Comparison of ENCODE assay signal across 23 cellular contexts in genomic region chr16:80720759-80721470, GRCh38.
DNase-seq lines count a peak whose midpoint lies in the region; ATAC-seq, FAIRE-seq and TF ChIP-seq lines count a peak whose summit lies in the region.
"Had no signal": no experiment of that assay in that cellular context is flagged by ENCODE, and none has a peak within 500 bp of the region (broad histone marks: within the 10 kb centered on the region; RNA-seq: fewer than 3 reads in every experiment).

No MANE protein-coding gene starts in this region.

- BruUV-seq in GM12878 (replicated peaks; lab: Mats Ljungman, UMichigan), result no TSS peak

- in situ Hi-C loops in GM12878 (cut with MboI), result no loop called here

- TF ChIP-seq POLR2A in GM12878 (IDR thresholded peaks at IDR 0.05; ENCODE audit: low read depth, low read length) (no peak), uterus (IDR thresholded peaks at IDR 0.05) (no peak)

- H3K9ac ChIP-seq in GM12878 (ENCODE audit: control insufficient read depth, insufficient read depth, low read length) (no peak overlapping the region), kidney (ENCODE audit: low read length in 2 of 2) (no peak overlapping the region)
- H3K9ac ChIP-seq: parathyroid adenoma had no signal

- no peak overlapping the region for H2AFZ ChIP-seq in GM12878 (ENCODE audit: control insufficient read depth, low read depth, low read length)
- H2AFZ ChIP-seq: parathyroid adenoma had no signal

- H3K36me3 ChIP-seq in GM12878 (ENCODE audit: control insufficient read depth in 2 of 2, insufficient read depth in 2 of 2, low read length in 1 of 2) (no peaks in the 10 kb centered on the region), kidney (ENCODE audit: control insufficient read depth in 1 of 2, insufficient read depth in 2 of 2, low read length in 2 of 2) (no peaks in the 10 kb centered on the region), uterus (no peaks in the 10 kb centered on the region)
- H3K36me3 ChIP-seq: transverse colon had no signal

- H3K4me1 ChIP-seq in GM12878 (ENCODE audit: control insufficient read depth, insufficient read depth, low read length) (peaks cover 19% of the 10 kb centered on the region), kidney (ENCODE audit: control insufficient read depth in 1 of 2, insufficient read depth in 1 of 2, low read depth in 1 of 2, low read length in 2 of 2) (peaks cover 0 to 4% of the 10 kb centered on the region in 2 donors), uterus (no peaks in the 10 kb centered on the region)
- H3K4me1 ChIP-seq: parathyroid adenoma, transverse colon had no signal

- H4K20me1 ChIP-seq in GM12878 (ENCODE audit: control insufficient read depth, insufficient read depth), result no peaks in the 10 kb centered on the region

- CTCF ChIA-PET in GM12878 (lab: Yijun Ruan, JAX), result interaction anchor here (0.7 to 1.6 kb wide), 2 partner anchors 27 to 194 kb away, joined by 4 to 8 read pairs; no protein-coding TSS in a partner anchor

- RAD21 ChIA-PET in GM12878 (lab: Charles Lee; ENCODE audit: unreplicated experiment), result interaction anchor here (0.7 to 1.1 kb wide), 2 partner anchors 79 to 141 kb away, joined by 3 read pairs; no protein-coding TSS in a partner anchor

- no peaks in the 10 kb centered on the region for H3K79me2 ChIP-seq in GM12878 (ENCODE audit: control insufficient read depth, insufficient read depth, low read length)
- H3K79me2 ChIP-seq: parathyroid adenoma had no signal

- SMC1A ChIA-PET in GM12878 (lab: Charles Lee; ENCODE audit: uncharacterized antibody, unreplicated experiment), result interaction anchor here (0.8 to 2.0 kb wide), 10 partner anchors 10 to 193 kb away, joined by 3 to 7 read pairs (median 4); no protein-coding TSS in a partner anchor

- H3K4me2 ChIP-seq in GM12878 (ENCODE audit: control insufficient read depth, insufficient read depth), result peak overlapping the region; percentile 17

- H3K4me3 ChIP-seq in GM12878 (no peak overlapping the region), kidney (ENCODE audit: low read length in 2 of 2) (no peak overlapping the region), uterus (no peak overlapping the region)
- H3K4me3 ChIP-seq: SK-N-MC, skin epidermis, transverse colon had no signal

- H3K27me3 ChIP-seq in GM12878 (replicated peaks in 1 of 2; ENCODE audit: control insufficient read depth in 2 of 2, insufficient read depth in 2 of 2, low read length in 1 of 2), result no peaks in the 10 kb centered on the region
- H3K27me3 ChIP-seq in uterus, result no peaks in the 10 kb centered on the region
- H3K27me3 ChIP-seq: transverse colon had no signal

- no peak for TF ChIP-seq EP300 in GM12878 (IDR thresholded peaks at IDR 0.05; ENCODE audit: borderline replicate concordance in 1 of 2, control insufficient read depth in 1 of 2, low read depth in 2 of 2, low read length in 2 of 2)

- ATAC-seq in GM18511 (IDR thresholded peaks at IDR 0.05; ENCODE audit: unreplicated experiment), result peak; percentile 59
- no peak for ATAC-seq in GM12878
- ATAC-seq: naive thymus-derived CD4-positive, alpha-beta T cell had no signal

- intact Hi-C loops in GM12878 (cut with micrococcal nuclease; ENCODE audit: unreplicated experiment) (no loop called here), kidney (cut with DNase I) (no loop called here), uterus (cut with DNase I; ENCODE audit: low total_unique reads) (no loop called here)

- POLR2A ChIA-PET in GM12878 (lab: Charles Lee), result interaction anchor here (0.9 to 1.1 kb wide), 2 partner anchors 24 to 141 kb away, joined by 3 read pairs; no protein-coding TSS in a partner anchor

- H3K27ac ChIP-seq in GM12878 (ENCODE audit: control insufficient read depth, insufficient read depth) (no peak overlapping the region), kidney (ENCODE audit: low read depth in 2 of 2, low read length in 2 of 2) (no peak overlapping the region), uterus (no peak overlapping the region)
- H3K27ac ChIP-seq: parathyroid adenoma, SK-N-MC, skin epidermis, transverse colon had no signal

- no peak for TF ChIP-seq RAD21 in GM12878 (IDR thresholded peaks at IDR 0.05; ENCODE audit: insufficient read depth, low read depth, low read length)

- TF ChIP-seq CTCF in GM12878 (IDR thresholded peaks at IDR 0.05 in 2 of 3, conservative IDR thresholded peaks at IDR 0.05 in 1 of 3; ENCODE audit: control insufficient read depth in 2 of 3, extremely low read depth in 1 of 3, insufficient read depth in 1 of 3, low read depth in 3 of 3, low read length in 3 of 3) (no peak), kidney (IDR thresholded peaks at IDR 0.05; ENCODE audit: borderline replicate concordance, extremely low read depth, insufficient read depth) (no peak), uterus (IDR thresholded peaks at IDR 0.05) (no peak)

- DNase-seq in Daoy (ENCODE audit: low read depth), result peak; percentile 5
- DNase-seq in GM12878 (ENCODE audit: low read depth, low spot score), result no peak
- peak; percentile 14 for DNase-seq in non-pigmented ciliary epithelial cell (ENCODE audit: low read depth)
- no peak for DNase-seq in kidney
- no peak for DNase-seq in C1 segment of cervical spinal cord (lab: John Stamatoyannopoulos, UW)
- DNase-seq in uterus, result no peak
- DNase-seq: activated gamma-delta T cell; amygdala; CD4-positive, alpha-beta memory T cell; immature natural killer cell; KBM-7; naive thymus-derived CD4-positive, alpha-beta T cell; NCI-H1105 treated with DMSO at 0.1 percent for 48 hours; NCI-H82; stimulated activated CD4-positive, alpha-beta T cell treated with anti-CD3 and anti-CD28 coated beads, Interleukin-4, amount 100 ng/mL, for 4 hours; stimulated activated CD8-positive, alpha-beta memory T cell treated with anti-CD3 and anti-CD28 coated beads, Interleukin-4, amount 100 ng/mL, for 48 hours; T-helper 9 cell; transverse colon had no signal

- WGBS in GM12878 (ENCODE audit: insufficient coverage, insufficient replicate concordance, low lambda C conversion rate, missing lambda C conversion rate), result 24% methylated on average over 5 of the region's 5 CpGs

- H3K9me3 ChIP-seq in GM12878 (replicated peaks; ENCODE audit: control insufficient read depth, insufficient read depth, low read length), result no peaks in the 10 kb centered on the region; the same call in 2 of the 3 replicates
- peaks cover 0 to 2% of the 10 kb centered on the region in 2 donors for H3K9me3 ChIP-seq in kidney (ENCODE audit: control insufficient read depth in 1 of 2, low read length in 2 of 2)
- H3K9me3 ChIP-seq in uterus, result no peaks in the 10 kb centered on the region

- FAIRE-seq in GM12878 (lab: Jason Lieb, UNC), result no peak
- no peak for FAIRE-seq in kidney (lab: Jason Lieb, UNC)
- FAIRE-seq: H54 had no signal

TF ChIP-seq in GM12878, 131 proteins besides CTCF, POLR2A, EP300 and RAD21 (continues in another document):
- no peak; the same call in 1 of the 2 replicates for TF ChIP-seq CBX5 (IDR thresholded peaks at IDR 0.05; ENCODE audit: low read depth)
- no peak for TF ChIP-seq USF1 (IDR thresholded peaks at IDR 0.05; ENCODE audit: borderline replicate concordance, extremely low read length, insufficient read depth, low read depth, low read length)
- TF ChIP-seq CEBPZ (IDR thresholded peaks at IDR 0.05; ENCODE audit: low read depth, low read length), result no peak
- peak; percentile 49 for TF ChIP-seq SPI1 (IDR thresholded peaks at IDR 0.05; ENCODE audit: borderline replicate concordance, insufficient read depth, low read depth, low read length)
- no peak for TF ChIP-seq TARDBP (IDR thresholded peaks at IDR 0.05; ENCODE audit: borderline replicate concordance)
- TF ChIP-seq CREB1 (IDR thresholded peaks at IDR 0.05; ENCODE audit: low read depth), result peak; percentile 20; the same call in 1 of the 2 replicates
- TF ChIP-seq SREBF1 (IDR thresholded peaks at IDR 0.05; ENCODE audit: low read length), result no peak

Comparison
In these comparisons a context has a peak if more than half of its experiments do, and no peak if none do; other contexts are left out.
1. DNase-seq: peak in Daoy (single experiment) and non-pigmented ciliary epithelial cell (single experiment); none in GM12878 (single experiment), kidney (single experiment), C1 segment of cervical spinal cord (0 of 14) and uterus (0 of 2).